ENCODE assay signal across 7 cellular contexts in the genomic region with DNA sequence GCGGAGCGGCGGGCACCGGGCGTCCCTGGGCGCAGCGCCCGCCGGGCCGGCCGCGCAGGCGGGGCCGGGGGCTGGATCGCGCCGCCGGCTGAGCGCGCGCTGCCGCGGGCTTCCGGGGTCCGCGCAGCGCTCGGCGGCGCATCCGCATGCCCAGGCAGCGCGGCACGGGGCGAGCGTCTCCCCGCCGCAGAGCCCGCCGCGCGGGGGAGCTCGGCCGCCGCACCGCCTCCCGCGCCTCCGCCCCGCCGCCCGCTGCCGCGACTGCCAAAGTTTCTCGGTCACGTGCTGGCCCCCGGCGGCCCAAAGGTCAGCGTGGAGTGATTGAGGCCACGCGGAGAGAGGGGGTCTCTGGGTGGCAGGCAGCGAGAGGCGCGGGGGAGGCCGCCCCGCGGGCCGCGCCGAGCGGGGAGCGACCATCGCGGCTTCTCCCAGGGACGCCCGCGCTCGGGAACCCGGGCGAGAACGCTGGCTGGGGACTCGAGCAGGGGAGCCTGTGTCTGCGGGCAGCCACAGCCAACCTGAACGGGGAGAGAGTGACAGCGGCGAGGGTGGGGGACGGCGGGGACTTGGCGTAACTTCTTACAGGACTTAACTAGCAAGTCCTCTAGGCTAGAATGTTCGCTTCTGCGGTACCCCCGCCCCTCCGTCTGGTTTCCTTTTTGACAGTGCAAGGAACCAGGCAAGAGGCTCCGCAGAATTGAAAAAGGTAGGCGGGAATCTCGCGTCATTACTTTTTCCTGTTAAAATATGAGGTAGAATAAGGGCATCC. TPM values are rescaled to one million over a fixed set of nuclear protein-coding genes. Genes with fewer than 3 reads are reported as not detected.
DNase-seq lines count a peak whose midpoint lies in the region; ATAC-seq and TF ChIP-seq lines count a peak whose summit lies in the region.

Gene ILDR2 (minus strand): TSS at position 180 of the 769 bp plus-strand sequence. CDS start 272 bp downstream, outside the sequence.

- peak; percentile 68 for ATAC-seq in GM18505 (IDR thresholded peaks at IDR 0.05; ENCODE audit: unreplicated experiment)
- ATAC-seq in HG02798 (IDR thresholded peaks at IDR 0.05; ENCODE audit: poor library complexity, unreplicated experiment), result peak; percentile 72
- peak; percentile 83 for ATAC-seq in stimulated activated effector memory CD8-positive, alpha-beta T cell treated with anti-CD3 and anti-CD28 coated beads, Interleukin-12 subunit alpha, Interleukin-12 subunit beta, amount 100 ng/mL, for 72 hours

- DNase-seq in NCI-H524 treated with DMSO at 0.1 percent for 48 hours (lab: John Stamatoyannopoulos, UW), result peak; percentile 46
- DNase-seq in activated T-cell treated with anti-CD3 and anti-CD28 coated beads for 24 hours (ENCODE audit: low read depth), result peak; percentile 60
- DNase-seq in myocyte (ENCODE audit: low read depth), result peak; percentile 40
- DNase-seq in stimulated activated effector memory CD8-positive, alpha-beta T cell treated with anti-CD3 and anti-CD28 coated beads, Interleukin-12 subunit alpha, Interleukin-12 subunit beta, amount 100 ng/mL, for 72 hours (ENCODE audit: low spot score in 2 of 2), result peak; percentile 35 to 78

- WGBS in esophagus, 2 donors, result 0 to 1% methylated on average over 71 to 97 of the region's 97 CpGs

- no peaks in the 10 kb centered on the region for H3K36me3 ChIP-seq in esophagus (ENCODE audit: control insufficient read depth in 2 of 2, insufficient read depth in 2 of 2, low read length in 1 of 2)

- H3K4me1 Mint-ChIP-seq in stimulated activated effector memory CD8-positive, alpha-beta T cell treated with anti-CD3 and anti-CD28 coated beads, Interleukin-12 subunit alpha, Interleukin-12 subunit beta, amount 100 ng/mL, for 72 hours, result peaks cover 29% of the 10 kb centered on the region

- peaks cover 6% of the 10 kb centered on the region for H3K36me3 Mint-ChIP-seq in stimulated activated effector memory CD8-positive, alpha-beta T cell treated with anti-CD3 and anti-CD28 coated beads, Interleukin-12 subunit alpha, Interleukin-12 subunit beta, amount 100 ng/mL, for 72 hours

- H3K4me3 Mint-ChIP-seq in stimulated activated effector memory CD8-positive, alpha-beta T cell treated with anti-CD3 and anti-CD28 coated beads, Interleukin-12 subunit alpha, Interleukin-12 subunit beta, amount 100 ng/mL, for 72 hours, result peak within 1 kb of the TSS; percentile 92

- H3K27ac ChIP-seq in esophagus (ENCODE audit: low read depth in 2 of 2, low read length in 1 of 2), result peak within 1 kb of the TSS; percentile 14 to 34

- H3K9me3 ChIP-seq in esophagus (ENCODE audit: control insufficient read depth in 2 of 2, insufficient read depth in 1 of 2, low read depth in 1 of 2, low read length in 1 of 2), result no peaks in the 10 kb centered on the region

- H3K27ac Mint-ChIP-seq in stimulated activated effector memory CD8-positive, alpha-beta T cell treated with anti-CD3 and anti-CD28 coated beads, Interleukin-12 subunit alpha, Interleukin-12 subunit beta, amount 100 ng/mL, for 72 hours, result peak within 1 kb of the TSS; percentile 89

- no peaks in the 10 kb centered on the region for H3K9me3 Mint-ChIP-seq in stimulated activated effector memory CD8-positive, alpha-beta T cell treated with anti-CD3 and anti-CD28 coated beads, Interleukin-12 subunit alpha, Interleukin-12 subunit beta, amount 100 ng/mL, for 72 hours

- H3K4me1 ChIP-seq in esophagus (ENCODE audit: control insufficient read depth in 2 of 2, insufficient read depth in 2 of 2, low read length in 1 of 2), result no peaks in the 10 kb centered on the region

- peak within 1 kb of the TSS; percentile 61 to 71 for H3K4me3 ChIP-seq in esophagus (ENCODE audit: low read depth in 1 of 2, low read length in 2 of 2)

- peak; percentile 49 for TF ChIP-seq POLR2A in GM18505 (IDR thresholded peaks at IDR 0.05; ENCODE audit: borderline replicate concordance, extremely low read depth, insufficient read depth, insufficient read length)

- H3K27me3 ChIP-seq in esophagus (ENCODE audit: control insufficient read depth in 1 of 2, insufficient read depth in 2 of 2, low read length in 2 of 2), result peaks cover 0 to 3% of the 10 kb centered on the region in 2 donors

RNA-seq across cellular contexts. Expression of gene ILDR2, which starts in this region (rescaled TPM):
- under 1 TPM; 0.06 to 0.18 TPM for polyA plus RNA-seq in esophagus
- 0.13 and 0.21 TPM in 2 replicates for total RNA-seq in myocyte
- polyA plus RNA-seq in myocyte (2012), result 1.4 TPM

Comparison
In these comparisons a context has a peak if more than half of its experiments do, and no peak if none do; other contexts are left out.
1. Peak in every context shown above with its lines: DNase-seq, ATAC-seq, H3K4me3 ChIP-seq and H3K27ac ChIP-seq.